ENCODE assay signal across 34 cellular contexts in genomic region chr19:27770095-27770494, GRCh38.
"Had no signal": no experiment of that assay in that cellular context is flagged by ENCODE, and none has a peak within 500 bp of the region (broad histone marks: within the 10 kb centered on the region; RNA-seq: fewer than 3 reads in every experiment).

No MANE protein-coding gene starts in this region.

- H3K27me3 ChIP-seq: adrenal gland, ascending aorta, breast epithelium, cardiac muscle cell, esophagus squamous epithelium, gastroesophageal sphincter, heart right ventricle had no signal

- H3K27ac ChIP-seq: adrenal gland, ascending aorta, breast epithelium, cardiac muscle cell, epithelial cell of prostate, esophagus squamous epithelium, gastroesophageal sphincter, heart right ventricle, WERI-Rb-1 had no signal

- H3K9me3 ChIP-seq: adrenal gland had no signal

- H3K27me3 Mint-ChIP-seq: activated B cell treated with CpG ODN at 0.5 μM for 24 hours; activated CD8-positive, alpha-beta T cell treated with anti-CD3 and anti-CD28 coated beads for 36 hours; activated naive CD8-positive, alpha-beta T cell treated with anti-CD3 and anti-CD28 coated beads for 36 hours; activated naive CD8-positive, alpha-beta T cell treated with anti-CD3 and anti-CD28 coated beads, Interleukin-2, amount 50 U/mL, for 24 hours; activated T-helper 17 cell treated with anti-CD3 and anti-CD28 coated beads, Interleukin-2, amount 50 U/mL, for 72 hours; effector memory CD8-positive, alpha-beta T cell; T-helper 17 cell had no signal

- H3K4me1 Mint-ChIP-seq: activated B cell treated with CpG ODN at 0.5 μM for 24 hours; activated naive CD8-positive, alpha-beta T cell treated with anti-CD3 and anti-CD28 coated beads for 36 hours; activated naive CD8-positive, alpha-beta T cell treated with anti-CD3 and anti-CD28 coated beads, Interleukin-2, amount 50 U/mL, for 24 hours; activated T-helper 17 cell treated with anti-CD3 and anti-CD28 coated beads, Interleukin-2, amount 50 U/mL, for 72 hours; brain; T-helper 17 cell had no signal

- H3K4me1 ChIP-seq: adrenal gland, ascending aorta, breast epithelium, esophagus squamous epithelium, gastroesophageal sphincter had no signal

- H3K4me3 ChIP-seq: adrenal gland, ascending aorta, breast epithelium, cardiac muscle cell, esophagus squamous epithelium, gastroesophageal sphincter, heart right ventricle had no signal

- DNase-seq: activated B cell treated with CpG ODN at 0.5 μM for 24 hours; activated CD4-positive, alpha-beta T cell treated with anti-CD3 and anti-CD28 coated beads for 48 hours; activated CD4-positive, alpha-beta T cell treated with anti-CD3 and anti-CD28 coated beads, Interleukin-2, amount 50 U/mL, for 1 hour; activated CD4-positive, alpha-beta T cell treated with anti-CD3 and anti-CD28 coated beads, Interleukin-2, amount 50 U/mL, for 48 hours; activated CD8-positive, alpha-beta memory T cell treated with anti-CD3 and anti-CD28 coated beads for 24 hours; activated CD8-positive, alpha-beta T cell treated with anti-CD3 and anti-CD28 coated beads for 36 hours; activated effector memory CD4-positive, alpha-beta T cell treated with Interleukin-2 at 50 U/mL for 16 hours; activated gamma-delta T cell treated with Interleukin-2 at 50 U/mL for 16 hours; activated naive CD4-positive, alpha-beta T cell treated with anti-CD3 and anti-CD28 coated beads, Interleukin-2, amount 50 U/mL, for 16 hours; activated naive CD4-positive, alpha-beta T cell treated with Interleukin-2 at 50 U/mL for 16 hours; activated naive CD8-positive, alpha-beta T cell treated with anti-CD3 and anti-CD28 coated beads for 36 hours; activated naive CD8-positive, alpha-beta T cell treated with anti-CD3 and anti-CD28 coated beads, Interleukin-2, amount 50 U/mL, for 24 hours; activated T-cell treated with anti-CD3 and anti-CD28 coated beads, Interleukin-2, amount 50 U/mL, for 4 hours; central memory CD4-positive, alpha-beta T cell; cortex of kidney; dermis blood vessel endothelial cell; effector CD4-positive, alpha-beta T cell; effector memory CD8-positive, alpha-beta T cell; esophagus squamous epithelium; foreskin melanocyte; heart right ventricle; T-helper 1 cell; T-helper 17 cell; T1000; WERI-Rb-1 had no signal

- H3K27ac Mint-ChIP-seq: activated B cell treated with CpG ODN at 0.5 μM for 24 hours; activated CD8-positive, alpha-beta T cell treated with anti-CD3 and anti-CD28 coated beads for 36 hours; activated naive CD8-positive, alpha-beta T cell treated with anti-CD3 and anti-CD28 coated beads for 36 hours; activated naive CD8-positive, alpha-beta T cell treated with anti-CD3 and anti-CD28 coated beads, Interleukin-2, amount 50 U/mL, for 24 hours; activated T-helper 17 cell treated with anti-CD3 and anti-CD28 coated beads, Interleukin-2, amount 50 U/mL, for 72 hours; brain; effector memory CD8-positive, alpha-beta T cell; T-helper 17 cell; T-helper 2 cell treated with Interferon-gamma antibody and Interleukin-4, amounts not matched to agents 5 μg/mL and 100 μg/mL, for 36 hours had no signal

- H3K36me3 ChIP-seq: adrenal gland, breast epithelium, cardiac muscle cell had no signal

- H3K4me3 Mint-ChIP-seq: activated B cell treated with CpG ODN at 0.5 μM for 24 hours; activated CD8-positive, alpha-beta T cell treated with anti-CD3 and anti-CD28 coated beads for 36 hours; activated naive CD8-positive, alpha-beta T cell treated with anti-CD3 and anti-CD28 coated beads for 36 hours; activated naive CD8-positive, alpha-beta T cell treated with anti-CD3 and anti-CD28 coated beads, Interleukin-2, amount 50 U/mL, for 24 hours; activated T-cell treated with anti-CD3 and anti-CD28 coated beads, Interleukin-2, amount 50 U/mL, for 4 hours; activated T-helper 17 cell treated with anti-CD3 and anti-CD28 coated beads, Interleukin-2, amount 50 U/mL, for 72 hours; brain; effector memory CD8-positive, alpha-beta T cell; T-helper 17 cell; T-helper 2 cell treated with Interferon-gamma antibody and Interleukin-4, amounts not matched to agents 5 μg/mL and 100 μg/mL, for 36 hours had no signal
